In the genomic region with DNA sequence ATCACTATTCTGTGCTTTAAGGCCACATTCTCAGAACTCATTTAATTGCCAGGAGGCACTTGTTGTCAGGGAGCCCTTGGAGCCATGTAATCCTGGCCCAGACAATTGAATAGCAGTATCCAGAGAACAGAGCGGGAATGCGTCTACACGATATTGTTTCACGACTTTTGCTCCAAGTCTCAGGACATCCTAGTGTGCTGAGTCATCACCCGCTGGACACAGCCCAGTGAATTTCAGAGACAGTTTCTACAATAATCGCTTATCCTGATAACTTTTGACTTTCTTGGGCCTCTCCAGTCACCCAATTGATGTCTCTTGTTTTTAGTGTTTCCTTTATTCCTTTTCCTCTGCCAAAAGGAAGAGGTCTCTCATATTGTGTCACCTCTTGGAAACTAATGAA, we compare ENCODE assay signal across 1 cellular context.
A peak's percentile ranks its signal among the peaks of the same experiment; 100 is the strongest.
TF ChIP-seq lines count a peak whose summit lies in the region.

No MANE protein-coding gene starts in this region.

TF ChIP-seq in HepG2, 621 proteins besides CTCF, POLR2A, EP300 and RAD21 (continued from another document):
- TF ChIP-seq, protein P1, sequence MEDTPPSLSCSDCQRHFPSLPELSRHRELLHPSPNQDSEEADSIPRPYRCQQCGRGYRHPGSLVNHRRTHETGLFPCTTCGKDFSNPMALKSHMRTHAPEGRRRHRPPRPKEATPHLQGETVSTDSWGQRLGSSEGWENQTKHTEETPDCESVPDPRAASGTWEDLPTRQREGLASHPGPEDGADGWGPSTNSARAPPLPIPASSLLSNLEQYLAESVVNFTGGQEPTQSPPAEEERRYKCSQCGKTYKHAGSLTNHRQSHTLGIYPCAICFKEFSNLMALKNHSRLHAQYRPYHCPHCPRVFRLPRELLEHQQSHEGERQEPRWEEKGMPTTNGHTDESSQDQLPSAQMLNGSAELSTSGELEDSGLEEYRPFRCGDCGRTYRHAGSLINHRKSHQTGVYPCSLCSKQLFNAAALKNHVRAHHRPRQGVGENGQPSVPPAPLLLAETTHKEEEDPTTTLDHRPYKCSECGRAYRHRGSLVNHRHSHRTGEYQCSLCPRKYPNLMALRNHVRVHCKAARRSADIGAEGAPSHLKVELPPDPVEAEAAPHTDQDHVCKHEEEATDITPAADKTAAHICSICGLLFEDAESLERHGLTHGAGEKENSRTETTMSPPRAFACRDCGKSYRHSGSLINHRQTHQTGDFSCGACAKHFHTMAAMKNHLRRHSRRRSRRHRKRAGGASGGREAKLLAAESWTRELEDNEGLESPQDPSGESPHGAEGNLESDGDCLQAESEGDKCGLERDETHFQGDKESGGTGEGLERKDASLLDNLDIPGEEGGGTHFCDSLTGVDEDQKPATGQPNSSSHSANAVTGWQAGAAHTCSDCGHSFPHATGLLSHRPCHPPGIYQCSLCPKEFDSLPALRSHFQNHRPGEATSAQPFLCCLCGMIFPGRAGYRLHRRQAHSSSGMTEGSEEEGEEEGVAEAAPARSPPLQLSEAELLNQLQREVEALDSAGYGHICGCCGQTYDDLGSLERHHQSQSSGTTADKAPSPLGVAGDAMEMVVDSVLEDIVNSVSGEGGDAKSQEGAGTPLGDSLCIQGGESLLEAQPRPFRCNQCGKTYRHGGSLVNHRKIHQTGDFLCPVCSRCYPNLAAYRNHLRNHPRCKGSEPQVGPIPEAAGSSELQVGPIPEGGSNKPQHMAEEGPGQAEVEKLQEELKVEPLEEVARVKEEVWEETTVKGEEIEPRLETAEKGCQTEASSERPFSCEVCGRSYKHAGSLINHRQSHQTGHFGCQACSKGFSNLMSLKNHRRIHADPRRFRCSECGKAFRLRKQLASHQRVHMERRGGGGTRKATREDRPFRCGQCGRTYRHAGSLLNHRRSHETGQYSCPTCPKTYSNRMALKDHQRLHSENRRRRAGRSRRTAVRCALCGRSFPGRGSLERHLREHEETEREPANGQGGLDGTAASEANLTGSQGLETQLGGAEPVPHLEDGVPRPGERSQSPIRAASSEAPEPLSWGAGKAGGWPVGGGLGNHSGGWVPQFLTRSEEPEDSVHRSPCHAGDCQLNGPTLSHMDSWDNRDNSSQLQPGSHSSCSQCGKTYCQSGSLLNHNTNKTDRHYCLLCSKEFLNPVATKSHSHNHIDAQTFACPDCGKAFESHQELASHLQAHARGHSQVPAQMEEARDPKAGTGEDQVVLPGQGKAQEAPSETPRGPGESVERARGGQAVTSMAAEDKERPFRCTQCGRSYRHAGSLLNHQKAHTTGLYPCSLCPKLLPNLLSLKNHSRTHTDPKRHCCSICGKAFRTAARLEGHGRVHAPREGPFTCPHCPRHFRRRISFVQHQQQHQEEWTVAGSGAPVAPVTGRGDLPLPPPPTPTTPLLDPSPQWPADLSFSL (CRISPR knock-in tag; IDR thresholded peaks at IDR 0.05) = no peak
- no peak for TF ChIP-seq NFYC (CRISPR knock-in tag; IDR thresholded peaks at IDR 0.05)
- TF ChIP-seq RFXANK (CRISPR knock-in tag; IDR thresholded peaks at IDR 0.05) = no peak
- no peak for TF ChIP-seq CBX2 (IDR thresholded peaks at IDR 0.05; ENCODE audit: low read depth, low read length)
- no peak for TF ChIP-seq CBX2 (CRISPR knock-in tag; IDR thresholded peaks at IDR 0.05; ENCODE audit: low read depth)
- TF ChIP-seq XBP1 (CRISPR knock-in tag; IDR thresholded peaks at IDR 0.05) = no peak
- no peak for TF ChIP-seq SOX5 (CRISPR knock-in tag; IDR thresholded peaks at IDR 0.05; ENCODE audit: borderline replicate concordance)
- no peak for TF ChIP-seq FOXJ3 (CRISPR knock-in tag; IDR thresholded peaks at IDR 0.05; ENCODE audit: borderline replicate concordance)
- TF ChIP-seq MAFF (IDR thresholded peaks at IDR 0.05; ENCODE audit: low read depth, low read length) = peak; percentile 49; the same call in 1 of the 2 replicates
- peak; percentile 69 to 74 for TF ChIP-seq MAFK (conservative IDR thresholded peaks at IDR 0.05 in 1 of 2, IDR thresholded peaks at IDR 0.05 in 1 of 2; ENCODE audit: low read length in 2 of 2)
- TF ChIP-seq, protein P2, sequence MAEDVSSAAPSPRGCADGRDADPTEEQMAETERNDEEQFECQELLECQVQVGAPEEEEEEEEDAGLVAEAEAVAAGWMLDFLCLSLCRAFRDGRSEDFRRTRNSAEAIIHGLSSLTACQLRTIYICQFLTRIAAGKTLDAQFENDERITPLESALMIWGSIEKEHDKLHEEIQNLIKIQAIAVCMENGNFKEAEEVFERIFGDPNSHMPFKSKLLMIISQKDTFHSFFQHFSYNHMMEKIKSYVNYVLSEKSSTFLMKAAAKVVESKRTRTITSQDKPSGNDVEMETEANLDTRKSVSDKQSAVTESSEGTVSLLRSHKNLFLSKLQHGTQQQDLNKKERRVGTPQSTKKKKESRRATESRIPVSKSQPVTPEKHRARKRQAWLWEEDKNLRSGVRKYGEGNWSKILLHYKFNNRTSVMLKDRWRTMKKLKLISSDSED (CRISPR knock-in tag; IDR thresholded peaks at IDR 0.05) = no peak
- TF ChIP-seq, protein P3, sequence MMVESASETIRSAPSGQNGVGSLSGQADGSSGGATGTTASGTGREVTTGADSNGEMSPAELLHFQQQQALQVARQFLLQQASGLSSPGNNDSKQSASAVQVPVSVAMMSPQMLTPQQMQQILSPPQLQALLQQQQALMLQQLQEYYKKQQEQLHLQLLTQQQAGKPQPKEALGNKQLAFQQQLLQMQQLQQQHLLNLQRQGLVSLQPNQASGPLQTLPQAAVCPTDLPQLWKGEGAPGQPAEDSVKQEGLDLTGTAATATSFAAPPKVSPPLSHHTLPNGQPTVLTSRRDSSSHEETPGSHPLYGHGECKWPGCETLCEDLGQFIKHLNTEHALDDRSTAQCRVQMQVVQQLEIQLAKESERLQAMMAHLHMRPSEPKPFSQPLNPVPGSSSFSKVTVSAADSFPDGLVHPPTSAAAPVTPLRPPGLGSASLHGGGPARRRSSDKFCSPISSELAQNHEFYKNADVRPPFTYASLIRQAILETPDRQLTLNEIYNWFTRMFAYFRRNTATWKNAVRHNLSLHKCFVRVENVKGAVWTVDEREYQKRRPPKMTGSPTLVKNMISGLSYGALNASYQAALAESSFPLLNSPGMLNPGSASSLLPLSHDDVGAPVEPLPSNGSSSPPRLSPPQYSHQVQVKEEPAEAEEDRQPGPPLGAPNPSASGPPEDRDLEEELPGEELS (CRISPR knock-in tag; IDR thresholded peaks at IDR 0.05) = no peak
- TF ChIP-seq ZNF180 (CRISPR knock-in tag; IDR thresholded peaks at IDR 0.05; ENCODE audit: borderline replicate concordance, low read depth) = no peak
- no peak for TF ChIP-seq MZF1 (CRISPR knock-in tag; IDR thresholded peaks at IDR 0.05; ENCODE audit: borderline replicate concordance)
- TF ChIP-seq ZNF552 (CRISPR knock-in tag; IDR thresholded peaks at IDR 0.05; ENCODE audit: borderline replicate concordance) = no peak
- TF ChIP-seq CREB1 (IDR thresholded peaks at IDR 0.05) = no peak
- no peak for TF ChIP-seq CREB1 (CRISPR knock-in tag; IDR thresholded peaks at IDR 0.05)
